Comparison of ENCODE assay signal across 26 cellular contexts in genomic region chr19:12159773-12160414, GRCh38. TPM values are rescaled to one million over a fixed set of nuclear protein-coding genes. Genes with fewer than 3 reads are reported as not detected.
DNase-seq lines count a peak whose midpoint lies in the region; ATAC-seq and TF ChIP-seq lines count a peak whose summit lies in the region.
"Had no signal": no experiment of that assay in that cellular context is flagged by ENCODE, and none has a peak within 500 bp of the region (broad histone marks: within the 10 kb centered on the region; RNA-seq: fewer than 3 reads in every experiment).

No MANE protein-coding gene starts in this region.

- POLR2A ChIA-PET in activated CD4-positive, alpha-beta T cell treated with anti-CD3 and anti-CD28 coated beads for 36 hours (lab: Charles Lee) = no interaction called here

- no peak for TF ChIP-seq CTCF in neural progenitor cell (IDR thresholded peaks at IDR 0.05)
- TF ChIP-seq CTCF in Peyer's patch (IDR thresholded peaks at IDR 0.05) = no peak

- H3K9me3 ChIP-seq in T-helper 17 cell (ENCODE audit: control insufficient read depth, low read length, poor library complexity, severe bottlenecking) (no peaks in the 10 kb centered on the region), neural progenitor cell (ENCODE audit: low read depth) (no peaks in the 10 kb centered on the region), Peyer's patch (no peaks in the 10 kb centered on the region)
- H3K9me3 ChIP-seq: left ventricle myocardium inferior, tibial artery, vagina had no signal

- H3K36me3 ChIP-seq in neural progenitor cell = no peaks in the 10 kb centered on the region
- no peaks in the 10 kb centered on the region for H3K36me3 ChIP-seq in Peyer's patch
- H3K36me3 ChIP-seq: vagina had no signal

- no peaks in the 10 kb centered on the region for H3K27me3 ChIP-seq in neural progenitor cell
- H3K27me3 ChIP-seq in Peyer's patch = no peaks in the 10 kb centered on the region
- H3K27me3 ChIP-seq: tibial artery, vagina had no signal

- CTCF ChIA-PET in activated CD4-positive, alpha-beta T cell treated with anti-CD3 and anti-CD28 coated beads for 36 hours (lab: Charles Lee) = interaction anchor here (0.7 kb wide), 3 partner anchors 24 to 197 kb away, joined by 3 to 4 read pairs (median 3); no protein-coding TSS in a partner anchor

- TF ChIP-seq POLR2A in Peyer's patch (IDR thresholded peaks at IDR 0.05) = no peak

- no peaks in the 10 kb centered on the region for H3K9me3 Mint-ChIP-seq in activated CD4-positive, alpha-beta T cell treated with anti-CD3 and anti-CD28 coated beads for 36 hours (ENCODE audit: low read depth)
- peaks cover 25% of the 10 kb centered on the region for H3K9me3 Mint-ChIP-seq in neural progenitor cell
- H3K9me3 Mint-ChIP-seq: activated T-helper 2 cell treated with anti-CD3 and anti-CD28 coated beads, Interferon-gamma antibody, Interleukin-2, Interleukin-4, amounts not matched to agents 10 μg/mL and 5 μg/mL and 100 μg/mL, durations not matched to agents 14 hours and 24 hours and 36 hours; central memory CD8-positive, alpha-beta T cell had no signal

- peaks cover 8% of the 10 kb centered on the region for H4K20me1 ChIP-seq in neural progenitor cell (ENCODE audit: low read depth)

- H3K4me1 ChIP-seq in neural progenitor cell (peaks cover 9% of the 10 kb centered on the region), Peyer's patch (peaks cover 0 to 16% (median 8%) of the 10 kb centered on the region in 4 donors)
- H3K4me1 ChIP-seq: A549 had no signal

- H3K79me2 ChIP-seq in neural progenitor cell (ENCODE audit: low read depth) = peaks cover 35% of the 10 kb centered on the region

- H3K27ac ChIP-seq in neural progenitor cell (no peak overlapping the region), Peyer's patch (no peak overlapping the region)
- H3K27ac ChIP-seq: A549, left ventricle myocardium inferior, tibial artery, vagina had no signal

- no peak overlapping the region for H3K9ac ChIP-seq in neural progenitor cell

- ATAC-seq in activated CD4-positive, alpha-beta T cell treated with anti-CD3 and anti-CD28 coated beads for 36 hours = no peak
- no peak for ATAC-seq in T-helper 17 cell
- ATAC-seq: A549; activated CD8-positive, alpha-beta memory T cell treated with anti-CD3 and anti-CD28 coated beads, Interleukin-2, amount 10 ng/mL, durations not matched to agents 7 days and 5 days; esophagus mucosa had no signal

- no peak overlapping the region for H3K4me2 ChIP-seq in neural progenitor cell
- H3K4me2 ChIP-seq: A549, smooth muscle cell had no signal

- no peaks in the 10 kb centered on the region for H3K27me3 Mint-ChIP-seq in activated CD4-positive, alpha-beta T cell treated with anti-CD3 and anti-CD28 coated beads for 36 hours
- peaks cover 5% of the 10 kb centered on the region for H3K27me3 Mint-ChIP-seq in T-helper 17 cell
- peaks cover 12% of the 10 kb centered on the region for H3K27me3 Mint-ChIP-seq in neural progenitor cell (ENCODE audit: insufficient read depth, low read depth)

- H3F3A ChIP-seq in neural progenitor cell (ENCODE audit: low read depth) = peaks cover 10% of the 10 kb centered on the region

- H3K27ac Mint-ChIP-seq in activated CD4-positive, alpha-beta T cell treated with anti-CD3 and anti-CD28 coated beads for 36 hours = no peak overlapping the region
- H3K27ac Mint-ChIP-seq in T-helper 17 cell (no peak overlapping the region), neural progenitor cell (no peak overlapping the region)
- H3K27ac Mint-ChIP-seq: activated CD8-positive, alpha-beta memory T cell treated with anti-CD3 and anti-CD28 coated beads, Interleukin-2, amount 10 ng/mL, durations not matched to agents 7 days and 5 days; activated T-helper 2 cell treated with anti-CD3 and anti-CD28 coated beads, Interferon-gamma antibody, Interleukin-2, Interleukin-4, amounts not matched to agents 10 μg/mL and 5 μg/mL and 100 μg/mL, durations not matched to agents 14 hours and 24 hours and 36 hours; CD4-positive, CD25-positive, alpha-beta regulatory T cell had no signal

- DNase-seq in activated CD4-positive, alpha-beta T cell treated with anti-CD3 and anti-CD28 coated beads for 36 hours = peak; percentile 44
- DNase-seq in activated CD4-positive, alpha-beta T cell treated with anti-CD3 and anti-CD28 coated beads for 1 hour = no peak
- DNase-seq in stimulated activated CD4-positive, alpha-beta T cell treated with anti-CD3 and anti-CD28 coated beads, Interleukin-15, amount 100 ng/mL, for 24 hours = peak; percentile 28
- no peak for DNase-seq in stimulated activated CD4-positive, alpha-beta T cell treated with anti-CD3 and anti-CD28 coated beads, Interleukin-4, amount 100 ng/mL, for 24 hours
- DNase-seq in T-helper 17 cell (no peak), neural progenitor cell (ENCODE audit: low spot score) (peak; percentile 10), Peyer's patch (no peak), NCI-H128 (lab: John Stamatoyannopoulos, UW; ENCODE audit: unreplicated experiment) (no peak)
- DNase-seq: activated CD4-positive, alpha-beta T cell treated with anti-CD3 and anti-CD28 coated beads, Interleukin-2, amount 50 U/mL, for 1 hour; activated CD8-positive, alpha-beta memory T cell treated with anti-CD3 and anti-CD28 coated beads, Interleukin-2, amount 10 ng/mL, durations not matched to agents 7 days and 5 days; CD4-positive, CD25-positive, alpha-beta regulatory T cell; EL; islet precursor cell; left ventricle myocardium inferior; mesenchymal stem cell; NCI-H1105 treated with DMSO at 0.1 percent for 48 hours; NCI-H1930; NCI-H510A treated with DMSO at 0.1 percent for 48 hours; tibial artery had no signal

- peaks cover 25% of the 10 kb centered on the region for H3K4me1 Mint-ChIP-seq in activated CD4-positive, alpha-beta T cell treated with anti-CD3 and anti-CD28 coated beads for 36 hours
- peaks cover 20% of the 10 kb centered on the region for H3K4me1 Mint-ChIP-seq in T-helper 17 cell
- peaks cover 22% of the 10 kb centered on the region for H3K4me1 Mint-ChIP-seq in neural progenitor cell

- H3K4me3 ChIP-seq in neural progenitor cell (no peak overlapping the region), Peyer's patch (no peak overlapping the region)
- H3K4me3 ChIP-seq: A549, left ventricle myocardium inferior, smooth muscle cell, tibial artery, vagina had no signal

- H3K36me3 Mint-ChIP-seq in activated CD4-positive, alpha-beta T cell treated with anti-CD3 and anti-CD28 coated beads for 36 hours (ENCODE audit: low read depth) = peaks cover 7% of the 10 kb centered on the region
- peaks cover 2% of the 10 kb centered on the region for H3K36me3 Mint-ChIP-seq in T-helper 17 cell (ENCODE audit: low read depth)
- H3K36me3 Mint-ChIP-seq in neural progenitor cell = peaks cover 11% of the 10 kb centered on the region

- H2AFZ ChIP-seq in neural progenitor cell (replicated peaks) = no peak overlapping the region

- H3K4me3 Mint-ChIP-seq in activated CD4-positive, alpha-beta T cell treated with anti-CD3 and anti-CD28 coated beads for 36 hours = no peak overlapping the region
- peak overlapping the region; percentile 19 for H3K4me3 Mint-ChIP-seq in T-helper 17 cell
- H3K4me3 Mint-ChIP-seq in neural progenitor cell = peak overlapping the region; percentile 35
- H3K4me3 Mint-ChIP-seq: activated CD8-positive, alpha-beta memory T cell treated with anti-CD3 and anti-CD28 coated beads, Interleukin-2, amount 10 ng/mL, durations not matched to agents 7 days and 5 days; central memory CD8-positive, alpha-beta T cell had no signal

- intact Hi-C loops in activated CD4-positive, alpha-beta T cell treated with anti-CD3 and anti-CD28 coated beads for 36 hours (cut with DNase I, micrococcal nuclease) = loop anchor here in 1 of 2 experiments (5.0 kb wide), 1 partner anchor 577 kb away; the partner anchor contains the start of gene GET3

RNA-seq across cellular contexts. Expression of gene ZNF136, which starts 3.0 kb away (rescaled TPM):
- total RNA-seq in activated CD4-positive, alpha-beta T cell treated with anti-CD3 and anti-CD28 coated beads for 36 hours = 10 to 100 TPM; 11.7 to 12.9 TPM
- total RNA-seq in T-helper 17 cell = 10 to 100 TPM; 26.9 to 32.0 TPM
- total RNA-seq in neural progenitor cell (ENCODE audit: low replicate concordance) = 16.7 and 17.8 TPM in 2 replicates
- total RNA-seq in Peyer's patch = 10 to 100 TPM in 2 of 4 donors, 1 to 10 TPM in 2; 6.4 to 26.4 (median 9.8) TPM

RNA-seq across cellular contexts. Expression of gene ZNF625, which starts 3.4 kb away (rescaled TPM):
- 1 to 10 TPM; 3.8 to 5.5 TPM for total RNA-seq in activated CD4-positive, alpha-beta T cell treated with anti-CD3 and anti-CD28 coated beads for 36 hours
- total RNA-seq in T-helper 17 cell = 1 to 10 TPM in 1 of 2 donors, under 1 TPM in 1; 0.75 to 1.4 TPM
- 39.8 and 42.9 TPM in 2 replicates for total RNA-seq in neural progenitor cell (ENCODE audit: low replicate concordance)
- 1 to 10 TPM; 1.7 to 5.8 (median 3.9) TPM for total RNA-seq in Peyer's patch
- total RNA-seq: HT-29 had no signal

RNA-seq across cellular contexts. Expression of gene ZNF20, which starts 19.7 kb away (rescaled TPM):
- 1 to 10 TPM; 3.2 to 3.3 TPM for total RNA-seq in activated CD4-positive, alpha-beta T cell treated with anti-CD3 and anti-CD28 coated beads for 36 hours
- total RNA-seq in T-helper 17 cell = 1 to 10 TPM; 1.3 to 1.6 TPM
- total RNA-seq in neural progenitor cell (ENCODE audit: low replicate concordance) = 27.9 and 29.4 TPM in 2 replicates
- total RNA-seq in Peyer's patch = 1 to 10 TPM in 3 of 4 donors, under 1 TPM in 1; 0.88 to 9.5 (median 7.6) TPM

Comparison
In these comparisons a context has a peak if more than half of its experiments do, and no peak if none do; other contexts are left out.
1. DNase-seq: peak in activated CD4-positive, alpha-beta T cell treated with anti-CD3 and anti-CD28 coated beads for 36 hours (single experiment), stimulated activated CD4-positive, alpha-beta T cell treated with anti-CD3 and anti-CD28 coated beads, Interleukin-15, amount 100 ng/mL, for 24 hours (single experiment) and neural progenitor cell (single experiment); none in activated CD4-positive, alpha-beta T cell treated with anti-CD3 and anti-CD28 coated beads for 1 hour (single experiment), stimulated activated CD4-positive, alpha-beta T cell treated with anti-CD3 and anti-CD28 coated beads, Interleukin-4, amount 100 ng/mL, for 24 hours (single experiment), T-helper 17 cell (0 of 3), Peyer's patch (0 of 3) and NCI-H128 (single experiment).